Comparison of ENCODE assay signal across 17 cellular contexts in the genomic region with DNA sequence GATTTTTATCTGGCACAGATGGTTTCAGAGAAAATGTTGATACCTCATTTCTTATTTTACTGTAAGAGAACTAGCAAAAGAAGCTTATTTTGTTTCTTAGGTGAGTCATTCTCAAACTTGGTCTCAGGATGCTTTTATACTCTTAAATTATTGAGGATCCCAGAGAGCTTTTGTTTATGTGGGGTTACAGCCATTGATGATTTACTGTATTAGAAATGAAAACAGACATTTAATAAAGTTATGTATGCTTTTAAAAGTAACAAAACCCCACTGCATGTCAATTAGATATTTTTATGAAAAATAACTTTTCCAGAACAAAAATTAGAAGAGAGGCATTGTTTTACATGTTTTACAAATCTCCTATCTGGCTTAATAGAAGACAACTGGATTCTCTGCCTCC. TPM values are rescaled to one million over a fixed set of nuclear protein-coding genes. Genes with fewer than 3 reads are reported as not detected.
DNase-seq lines count a peak whose midpoint lies in the region; ATAC-seq and TF ChIP-seq lines count a peak whose summit lies in the region.
"Had no signal": no experiment of that assay in that cellular context is flagged by ENCODE, and none has a peak within 500 bp of the region (broad histone marks: within the 10 kb centered on the region; RNA-seq: fewer than 3 reads in every experiment).

No MANE protein-coding gene starts in this region.

- no peak overlapping the region for H2AFZ ChIP-seq in osteoblast (ENCODE audit: low read length)

- H3K27me3 Mint-ChIP-seq in activated T-cell treated with anti-CD3 and anti-CD28 coated beads, Interleukin-2, amount 50 U/mL, for 72 hours (ENCODE audit: low read depth): no peaks in the 10 kb centered on the region
- H3K27me3 Mint-ChIP-seq in CD8-positive, alpha-beta T cell (ENCODE audit: low read depth): no peaks in the 10 kb centered on the region
- no peaks in the 10 kb centered on the region; the same call in 1 of the 2 replicates for H3K27me3 Mint-ChIP-seq in WTC11 (ENCODE audit: low read depth)
- no peaks in the 10 kb centered on the region for H3K27me3 Mint-ChIP-seq in endothelial cell (ENCODE audit: unreplicated experiment)
- H3K27me3 Mint-ChIP-seq: CD4-positive, alpha-beta memory T cell had no signal

- H3K27me3 ChIP-seq in CD8-positive, alpha-beta T cell (ENCODE audit: insufficient read depth, low read length): no peaks in the 10 kb centered on the region
- H3K27me3 ChIP-seq in osteoblast (ENCODE audit: insufficient read depth, low read length): no peaks in the 10 kb centered on the region

- H3K4me1 ChIP-seq in CD8-positive, alpha-beta T cell (ENCODE audit: insufficient read depth, low read length): peaks cover 53% of the 10 kb centered on the region
- H3K4me1 ChIP-seq in osteoblast (ENCODE audit: insufficient read depth, low read length): peaks cover 7% of the 10 kb centered on the region

- CTCF ChIA-PET in CD8-positive, alpha-beta T cell (lab: Charles Lee): interaction anchor here (0.7 to 1.2 kb wide), 2 partner anchors 10 to 18 kb away, joined by 3 read pairs; no protein-coding TSS in a partner anchor
- CTCF ChIA-PET in WTC11 (lab: Charles Lee): no interaction called here

- TF ChIP-seq CTCF in CD8-positive, alpha-beta T cell (IDR thresholded peaks at IDR 0.05): no peak
- TF ChIP-seq CTCF in WTC11 (IDR thresholded peaks at IDR 0.05): no peak
- no peak for TF ChIP-seq CTCF in osteoblast (IDR thresholded peaks at IDR 0.05; ENCODE audit: extremely low read depth, low read depth, low read length)
- no peak for TF ChIP-seq CTCF in endothelial cell (IDR thresholded peaks at IDR 0.05; ENCODE audit: unreplicated experiment)

- peaks cover 0 to 10% of the 10 kb centered on the region in 2 donors for H3K36me3 Mint-ChIP-seq in activated T-cell treated with anti-CD3 and anti-CD28 coated beads, Interleukin-2, amount 50 U/mL, for 72 hours (ENCODE audit: insufficient read depth in 2 of 2)
- H3K36me3 Mint-ChIP-seq in CD8-positive, alpha-beta T cell: peaks cover 17% of the 10 kb centered on the region
- H3K36me3 Mint-ChIP-seq in WTC11 (no peaks in the 10 kb centered on the region), endothelial cell (ENCODE audit: low read depth, unreplicated experiment) (no peaks in the 10 kb centered on the region)

- no peak overlapping the region for H3K4me2 ChIP-seq in osteoblast (ENCODE audit: insufficient read depth, low read length)

- intact Hi-C loops in CD8-positive, alpha-beta T cell (cut with DNase I, micrococcal nuclease): no loop called here

- H3K4me1 Mint-ChIP-seq in activated T-cell treated with anti-CD3 and anti-CD28 coated beads, Interleukin-2, amount 50 U/mL, for 72 hours (ENCODE audit: low read depth): peaks cover 76% of the 10 kb centered on the region
- H3K4me1 Mint-ChIP-seq in CD8-positive, alpha-beta T cell (ENCODE audit: low read depth): peaks cover 70% of the 10 kb centered on the region
- H3K4me1 Mint-ChIP-seq in WTC11 (peaks cover 58% of the 10 kb centered on the region), endothelial cell (ENCODE audit: unreplicated experiment) (peaks cover 18% of the 10 kb centered on the region)

- no peak for ATAC-seq in activated T-cell treated with anti-CD3 and anti-CD28 coated beads, Interleukin-2, amount 50 U/mL, for 72 hours (replicated peaks in 1 of 2)
- ATAC-seq in CD8-positive, alpha-beta T cell: no peak
- ATAC-seq in WTC11: no peak

- peak overlapping the region in 1 of 2 donors; percentile 55 for H3K4me3 Mint-ChIP-seq in activated T-cell treated with anti-CD3 and anti-CD28 coated beads, Interleukin-2, amount 50 U/mL, for 72 hours
- H3K4me3 Mint-ChIP-seq in CD8-positive, alpha-beta T cell: peak overlapping the region; percentile 18
- peak overlapping the region; percentile 22; the same call in 1 of the 2 replicates for H3K4me3 Mint-ChIP-seq in WTC11
- no peak overlapping the region for H3K4me3 Mint-ChIP-seq in endothelial cell (ENCODE audit: unreplicated experiment)

- POLR2A ChIA-PET in CD8-positive, alpha-beta T cell (lab: Charles Lee): no interaction called here
- POLR2A ChIA-PET in WTC11 (lab: Charles Lee): no interaction called here

- no peak overlapping the region for H3K27ac ChIP-seq in CD8-positive, alpha-beta T cell (ENCODE audit: low read depth, low read length)
- H3K27ac ChIP-seq in osteoblast (ENCODE audit: low read depth, low read length): peak overlapping the region; percentile 0
- H3K27ac ChIP-seq: HL-60 had no signal

- no peaks in the 10 kb centered on the region for H3K36me3 ChIP-seq in CD8-positive, alpha-beta T cell (ENCODE audit: insufficient read depth, low read length)
- H3K36me3 ChIP-seq in osteoblast (ENCODE audit: insufficient read depth, low read length): no peaks in the 10 kb centered on the region

- H3K9me3 ChIP-seq in CD8-positive, alpha-beta T cell (ENCODE audit: low read length): no peaks in the 10 kb centered on the region
- no peaks in the 10 kb centered on the region for H3K9me3 ChIP-seq in osteoblast (ENCODE audit: low read depth, low read length)

- H3K4me3 ChIP-seq in CD8-positive, alpha-beta T cell (ENCODE audit: low read depth, low read length): no peak overlapping the region
- H3K4me3 ChIP-seq in osteoblast (ENCODE audit: insufficient read depth, low read length): no peak overlapping the region

- H3K27ac Mint-ChIP-seq in activated T-cell treated with anti-CD3 and anti-CD28 coated beads, Interleukin-2, amount 50 U/mL, for 72 hours: peak overlapping the region; percentile 85
- no peak overlapping the region for H3K27ac Mint-ChIP-seq in CD8-positive, alpha-beta T cell
- no peak overlapping the region for H3K27ac Mint-ChIP-seq in WTC11
- no peak overlapping the region for H3K27ac Mint-ChIP-seq in endothelial cell (ENCODE audit: unreplicated experiment)

- peaks cover 87% of the 10 kb centered on the region for H4K20me1 ChIP-seq in osteoblast (ENCODE audit: insufficient read depth, low read length)

- H3K79me2 ChIP-seq in osteoblast (ENCODE audit: insufficient read depth, low read length): peaks cover 98% of the 10 kb centered on the region

- no peaks in the 10 kb centered on the region for H3K9me3 Mint-ChIP-seq in activated T-cell treated with anti-CD3 and anti-CD28 coated beads, Interleukin-2, amount 50 U/mL, for 72 hours
- H3K9me3 Mint-ChIP-seq in CD8-positive, alpha-beta T cell: no peaks in the 10 kb centered on the region
- H3K9me3 Mint-ChIP-seq in WTC11 (no peaks in the 10 kb centered on the region), endothelial cell (ENCODE audit: unreplicated experiment) (no peaks in the 10 kb centered on the region)
- H3K9me3 Mint-ChIP-seq: CD4-positive, alpha-beta memory T cell had no signal

- no peak for DNase-seq in activated T-cell treated with anti-CD3 and anti-CD28 coated beads, Interleukin-2, amount 50 U/mL, for 72 hours
- DNase-seq in activated T-cell treated with anti-CD3 and anti-CD28 coated beads, Interleukin-2, amount 50 U/mL, for 1 hour: no peak
- no peak for DNase-seq in CD8-positive, alpha-beta T cell
- DNase-seq in WTC11 (ENCODE audit: low spot score): no peak
- DNase-seq in osteoblast (ENCODE audit: insufficient read length, low spot score, missing footprints): no peak
- DNase-seq in SW 1271 (lab: John Stamatoyannopoulos, UW): no peak
- no peak for DNase-seq in endothelial cell (ENCODE audit: low spot score)
- DNase-seq: ACHN; CD4-positive, alpha-beta memory T cell; DMS79 treated with DMSO at 0.1 percent for 48 hours; KBM-7; NCI-H1048; NCI-H2107; NCI-H226; NCI-H526 treated with DMSO at 0.1 percent for 48 hours; OCI-M1 had no signal

TF ChIP-seq in WTC11, 78 proteins besides CTCF, POLR2A, EP300 and RAD21 (continues in another document):
- TF ChIP-seq MYBL2 (CRISPR knock-in tag; IDR thresholded peaks at IDR 0.05) (no peak), ZBTB21 (CRISPR knock-in tag; IDR thresholded peaks at IDR 0.05; ENCODE audit: borderline replicate concordance) (no peak), KAT7 (CRISPR knock-in tag; IDR thresholded peaks at IDR 0.05; ENCODE audit: borderline replicate concordance) (no peak), ZNF219 (CRISPR knock-in tag; IDR thresholded peaks at IDR 0.05; ENCODE audit: borderline replicate concordance) (no peak), ZNF416 (CRISPR knock-in tag; IDR thresholded peaks at IDR 0.05) (no peak), SMAD3 (CRISPR knock-in tag; IDR thresholded peaks at IDR 0.05; ENCODE audit: borderline replicate concordance) (no peak)
- TF ChIP-seq, protein P1, sequence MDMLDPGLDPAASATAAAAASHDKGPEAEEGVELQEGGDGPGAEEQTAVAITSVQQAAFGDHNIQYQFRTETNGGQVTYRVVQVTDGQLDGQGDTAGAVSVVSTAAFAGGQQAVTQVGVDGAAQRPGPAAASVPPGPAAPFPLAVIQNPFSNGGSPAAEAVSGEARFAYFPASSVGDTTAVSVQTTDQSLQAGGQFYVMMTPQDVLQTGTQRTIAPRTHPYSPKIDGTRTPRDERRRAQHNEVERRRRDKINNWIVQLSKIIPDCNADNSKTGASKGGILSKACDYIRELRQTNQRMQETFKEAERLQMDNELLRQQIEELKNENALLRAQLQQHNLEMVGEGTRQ (CRISPR knock-in tag; IDR thresholded peaks at IDR 0.05): no peak
- TF ChIP-seq, protein P2, sequence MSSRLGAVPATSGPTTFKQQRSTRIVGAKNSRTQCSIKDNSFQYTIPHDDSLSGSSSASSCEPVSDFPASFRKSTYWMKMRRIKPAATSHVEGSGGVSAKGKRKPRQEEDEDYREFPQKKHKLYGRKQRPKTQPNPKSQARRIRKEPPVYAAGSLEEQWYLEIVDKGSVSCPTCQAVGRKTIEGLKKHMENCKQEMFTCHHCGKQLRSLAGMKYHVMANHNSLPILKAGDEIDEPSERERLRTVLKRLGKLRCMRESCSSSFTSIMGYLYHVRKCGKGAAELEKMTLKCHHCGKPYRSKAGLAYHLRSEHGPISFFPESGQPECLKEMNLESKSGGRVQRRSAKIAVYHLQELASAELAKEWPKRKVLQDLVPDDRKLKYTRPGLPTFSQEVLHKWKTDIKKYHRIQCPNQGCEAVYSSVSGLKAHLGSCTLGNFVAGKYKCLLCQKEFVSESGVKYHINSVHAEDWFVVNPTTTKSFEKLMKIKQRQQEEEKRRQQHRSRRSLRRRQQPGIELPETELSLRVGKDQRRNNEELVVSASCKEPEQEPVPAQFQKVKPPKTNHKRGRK (CRISPR knock-in tag; IDR thresholded peaks at IDR 0.05; ENCODE audit: borderline replicate concordance): no peak
- TF ChIP-seq, protein P3, sequence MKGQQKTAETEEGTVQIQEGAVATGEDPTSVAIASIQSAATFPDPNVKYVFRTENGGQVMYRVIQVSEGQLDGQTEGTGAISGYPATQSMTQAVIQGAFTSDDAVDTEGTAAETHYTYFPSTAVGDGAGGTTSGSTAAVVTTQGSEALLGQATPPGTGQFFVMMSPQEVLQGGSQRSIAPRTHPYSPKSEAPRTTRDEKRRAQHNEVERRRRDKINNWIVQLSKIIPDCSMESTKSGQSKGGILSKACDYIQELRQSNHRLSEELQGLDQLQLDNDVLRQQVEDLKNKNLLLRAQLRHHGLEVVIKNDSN (CRISPR knock-in tag; IDR thresholded peaks at IDR 0.05): no peak

RNA-seq across cellular contexts. Expression of a gene that starts 12.1 kb away (rescaled TPM):
- total RNA-seq in activated T-cell treated with anti-CD3 and anti-CD28 coated beads, Interleukin-2, amount 50 U/mL, for 72 hours: 10 to 100 TPM; 70.1 to 95.1 TPM
- total RNA-seq in CD8-positive, alpha-beta T cell: 10 to 100 TPM; 90.3 to 93.2 TPM
- total RNA-seq in WTC11 (2021) (163 to 177 TPM (median 175 TPM) in 3 replicates), osteoblast (164 and 170 TPM in 2 replicates), endothelial cell (ENCODE audit: unreplicated experiment) (72.9 TPM)
